15 cellular contexts compared by ENCODE assay signal in the genomic region with DNA sequence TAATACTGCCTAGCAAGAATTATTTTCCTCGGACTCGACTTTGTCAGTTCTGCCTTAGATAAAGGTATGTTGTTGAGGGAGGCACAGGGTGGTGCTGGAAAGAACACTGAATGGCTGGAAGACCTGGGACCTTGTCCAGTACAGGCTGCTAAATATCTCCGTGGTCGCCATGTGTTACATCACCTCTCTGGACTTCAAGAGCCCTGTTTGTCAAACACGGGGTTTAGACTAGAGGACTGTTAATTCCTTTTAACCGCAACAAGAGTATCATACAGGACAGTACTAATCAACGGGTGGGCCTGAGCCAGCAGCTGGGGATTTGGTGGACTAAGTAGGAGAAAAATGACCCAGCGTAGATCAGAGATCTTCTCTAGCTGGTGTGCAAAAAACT.
DNase-seq lines count a peak whose midpoint lies in the region; ATAC-seq, FAIRE-seq and TF ChIP-seq lines count a peak whose summit lies in the region.
"Had no signal": no experiment of that assay in that cellular context is flagged by ENCODE, and none has a peak within 500 bp of the region (broad histone marks: within the 10 kb centered on the region; RNA-seq: fewer than 3 reads in every experiment).

No MANE protein-coding gene starts in this region.

- H3K9me3 ChIP-seq in transverse colon (no peaks in the 10 kb centered on the region), small intestine (ENCODE audit: control insufficient read depth, low read depth) (no peaks in the 10 kb centered on the region), suprapubic skin (no peaks in the 10 kb centered on the region), right lobe of liver (no peaks in the 10 kb centered on the region)
- H3K9me3 ChIP-seq: body of pancreas had no signal

- TF ChIP-seq POLR2A in transverse colon (IDR thresholded peaks at IDR 0.05), result no peak
- no peak for TF ChIP-seq POLR2A in suprapubic skin (IDR thresholded peaks at IDR 0.05)
- TF ChIP-seq POLR2A in right lobe of liver (IDR thresholded peaks at IDR 0.05), result no peak

- ATAC-seq in right lobe of liver, result no peak
- ATAC-seq: body of pancreas had no signal

- DNase-seq in NCI-H510A treated with DMSO at 0.1 percent for 48 hours (lab: John Stamatoyannopoulos, UW) (peak; percentile 20), NCI-H510A (lab: John Stamatoyannopoulos, UW) (no peak), brain microvascular endothelial cell (peak; percentile 44), iris pigment epithelial cell (ENCODE audit: low read depth) (peak; percentile 97), transverse colon (peak; percentile 13), small intestine (no peak), suprapubic skin (ENCODE audit: low spot score in 2 of 2) (no peak), right lobe of liver (no peak)
- DNase-seq: activated CD8-positive, alpha-beta memory T cell treated with anti-CD3 and anti-CD28 coated beads for 24 hours; activated effector memory CD4-positive, alpha-beta T cell treated with Interleukin-2 at 50 U/mL for 16 hours; body of pancreas; effector memory CD4-positive, alpha-beta T cell; naive B cell; stimulated activated CD4-positive, alpha-beta T cell treated with anti-CD3 and anti-CD28 coated beads, Interleukin-2, amount 100 ng/mL, for 24 hours had no signal

- in situ Hi-C loops in brain microvascular endothelial cell (cut with HindIII; ENCODE audit: low pct_ligation_motif_present, low sequenced_read_pairs) (no loop called here), transverse colon (cut with MboI; ENCODE audit: low pct_ligation_motif_present in 1 of 4, low pct_unique_long_range_greater_than_20kb in 1 of 4, low sequenced_read_pairs in 3 of 4) (no loop called here)

- H3K4me3 ChIP-seq in brain microvascular endothelial cell (ENCODE audit: low read depth, low read length) (no peak overlapping the region), transverse colon (no peak overlapping the region), small intestine (ENCODE audit: low read depth in 1 of 2, low read length in 2 of 2) (no peak overlapping the region), suprapubic skin (no peak overlapping the region), right lobe of liver (no peak overlapping the region)
- H3K4me3 ChIP-seq: body of pancreas had no signal

- TF ChIP-seq CTCF in brain microvascular endothelial cell (IDR thresholded peaks at IDR 0.05; ENCODE audit: low read depth, low read length, missing control alignments), result no peak
- TF ChIP-seq CTCF in transverse colon (IDR thresholded peaks at IDR 0.05), result no peak
- TF ChIP-seq CTCF in suprapubic skin (IDR thresholded peaks at IDR 0.05), result no peak
- TF ChIP-seq CTCF in right lobe of liver (IDR thresholded peaks at IDR 0.05), result no peak

- no peak for TF ChIP-seq EP300 in transverse colon (IDR thresholded peaks at IDR 0.05; ENCODE audit: low read depth)
- TF ChIP-seq EP300 in suprapubic skin (IDR thresholded peaks at IDR 0.05), result no peak

- 72 to 78% methylated on average over 8 of the region's 8 CpGs for WGBS in transverse colon (ENCODE audit: low coverage in 1 of 2), 2 donors
- 75 to 87% (median 84%) methylated on average over 8 of the region's 8 CpGs for WGBS in small intestine, 3 donors
- 81% methylated on average over 8 of the region's 8 CpGs for WGBS in suprapubic skin
- 61% methylated on average over 8 of the region's 8 CpGs for WGBS in right lobe of liver (ENCODE audit: insufficient coverage, low coverage, low lambda C conversion rate, missing lambda C conversion rate)

- intact Hi-C loops in transverse colon (cut with DNase I; ENCODE audit: low total_unique reads), result no loop called here
- intact Hi-C loops in right lobe of liver (cut with DNase I), result no loop called here

- no peak for FAIRE-seq in small intestine (lab: Jason Lieb, UNC)
- FAIRE-seq: A204.1 had no signal

- H3K27ac ChIP-seq in brain microvascular endothelial cell (peak overlapping the region; percentile 17), transverse colon (peak overlapping the region in 1 of 4 donors; percentile 18), small intestine (ENCODE audit: low read depth in 1 of 2, low read length in 1 of 2) (no peak overlapping the region), suprapubic skin (no peak overlapping the region), right lobe of liver (no peak overlapping the region)
- H3K27ac ChIP-seq: body of pancreas had no signal

- H3K27me3 ChIP-seq in brain microvascular endothelial cell (replicated peaks) (no peaks in the 10 kb centered on the region), transverse colon (no peaks in the 10 kb centered on the region), small intestine (ENCODE audit: control insufficient read depth in 2 of 2, insufficient read depth in 2 of 2, low read length in 2 of 2) (no peaks in the 10 kb centered on the region), suprapubic skin (no peaks in the 10 kb centered on the region), right lobe of liver (no peaks in the 10 kb centered on the region)
- H3K27me3 ChIP-seq: body of pancreas had no signal

- no peaks in the 10 kb centered on the region for H3K4me1 ChIP-seq in transverse colon
- H3K4me1 ChIP-seq in small intestine (ENCODE audit: control insufficient read depth in 2 of 2, insufficient read depth in 1 of 2, low read depth in 1 of 2, low read length in 1 of 2), result no peaks in the 10 kb centered on the region
- H3K4me1 ChIP-seq in suprapubic skin, result no peaks in the 10 kb centered on the region
- no peaks in the 10 kb centered on the region for H3K4me1 ChIP-seq in right lobe of liver
- H3K4me1 ChIP-seq: body of pancreas had no signal

- no peaks in the 10 kb centered on the region for H3K36me3 ChIP-seq in brain microvascular endothelial cell (replicated peaks)
- no peaks in the 10 kb centered on the region for H3K36me3 ChIP-seq in transverse colon
- no peaks in the 10 kb centered on the region for H3K36me3 ChIP-seq in small intestine (ENCODE audit: control insufficient read depth in 2 of 2, insufficient read depth in 2 of 2, low read length in 2 of 2)
- H3K36me3 ChIP-seq in suprapubic skin, result no peaks in the 10 kb centered on the region
- no peaks in the 10 kb centered on the region for H3K36me3 ChIP-seq in right lobe of liver

Comparison
In these comparisons a context has a peak if more than half of its experiments do, and no peak if none do; other contexts are left out.
1. DNase-seq: peak in NCI-H510A treated with DMSO at 0.1 percent for 48 hours (single experiment), brain microvascular endothelial cell (single experiment), iris pigment epithelial cell (single experiment) and transverse colon (single experiment); none in NCI-H510A (single experiment), small intestine (single experiment), suprapubic skin (0 of 2) and right lobe of liver (0 of 3).